Comparison of ENCODE assay signal across 8 cellular contexts in the genomic region with DNA sequence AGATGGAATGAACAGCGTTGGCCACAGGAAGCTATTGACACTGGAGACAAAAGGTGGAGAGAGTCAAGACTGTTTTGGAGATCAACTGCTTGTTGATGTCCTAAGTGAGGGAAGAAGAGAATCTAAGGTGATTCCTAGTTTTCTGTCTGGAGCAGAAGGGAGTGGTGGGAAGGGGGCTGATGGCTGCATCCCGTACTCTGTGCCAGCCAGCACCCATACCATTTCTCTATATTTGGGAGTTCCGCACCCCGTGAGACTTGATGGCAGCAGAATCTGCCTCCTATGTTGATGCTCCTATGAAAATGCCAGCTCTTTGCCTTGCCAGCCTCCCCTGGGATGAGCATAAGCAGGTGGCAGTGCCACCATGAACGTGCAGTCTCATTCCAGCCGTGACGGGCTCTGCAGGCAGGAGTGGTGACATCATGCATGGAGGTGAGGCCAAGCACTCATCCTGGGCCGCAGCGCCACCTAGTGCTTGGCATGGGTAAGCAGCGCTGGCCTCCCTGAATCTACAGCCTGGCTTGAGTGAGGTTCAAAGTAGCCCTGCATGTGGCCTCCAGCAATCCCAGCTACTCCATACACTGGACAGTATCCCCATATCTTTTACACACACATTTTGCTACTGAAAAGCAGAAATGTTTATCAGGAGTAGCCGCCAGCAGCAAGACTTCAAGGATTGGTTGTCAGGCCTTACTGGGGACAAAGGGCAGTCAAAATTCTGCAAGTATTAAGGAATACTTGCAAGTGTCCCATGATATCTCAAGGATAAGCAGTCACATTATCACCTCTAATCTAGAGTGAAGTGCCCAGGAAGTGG. TPM values are rescaled to one million over a fixed set of nuclear protein-coding genes. Genes with fewer than 3 reads are reported as not detected.
A peak's percentile ranks its signal among the peaks of the same experiment; 100 is the strongest.
DNase-seq lines count a peak whose midpoint lies in the region; ATAC-seq, FAIRE-seq and TF ChIP-seq lines count a peak whose summit lies in the region.

No MANE protein-coding gene starts in this region.

- intact Hi-C loops in right cardiac atrium (cut with DNase I) = loop anchor here in 1 of 4 donors (5.0 kb wide), 1 partner anchor 139 kb away; no protein-coding TSS in a partner anchor

- H3K9me3 ChIP-seq in right cardiac atrium (ENCODE audit: control insufficient read depth, low read length) = no peaks in the 10 kb centered on the region

- H3K27me3 ChIP-seq in right cardiac atrium (ENCODE audit: control insufficient read depth, insufficient read depth) = no peaks in the 10 kb centered on the region

- FAIRE-seq in GM12892 (lab: Jason Lieb, UNC) = peak; percentile 83

- TF ChIP-seq POLR2A in GM12892 (IDR thresholded peaks at IDR 0.05; ENCODE audit: low read depth, low read length) = no peak

- no peaks in the 10 kb centered on the region for H3K9me3 Mint-ChIP-seq in T-helper 1 cell treated with Interleukin-12 subunit alpha and Interleukin-12 subunit beta and Interleukin-4 antibody, amounts not matched to agents 30 μg/mL and 1 μg/mL, for 36 hours

- TF ChIP-seq CTCF in retinal pigment epithelial cell (conservative IDR thresholded peaks at IDR 0.05; ENCODE audit: low read depth, low read length) = peak; percentile 99

- ATAC-seq in HG02840 (IDR thresholded peaks at IDR 0.05; ENCODE audit: low FRiP score, unreplicated experiment) (peak; percentile 81), right cardiac atrium (peak; percentile 85 to 91)

- H3K4me1 Mint-ChIP-seq in T-helper 1 cell treated with Interleukin-12 subunit alpha and Interleukin-12 subunit beta and Interleukin-4 antibody, amounts not matched to agents 30 μg/mL and 1 μg/mL, for 36 hours (ENCODE audit: low read depth) = peaks cover 19% of the 10 kb centered on the region

- no peak overlapping the region for H3K4me3 Mint-ChIP-seq in T-helper 1 cell treated with Interleukin-12 subunit alpha and Interleukin-12 subunit beta and Interleukin-4 antibody, amounts not matched to agents 30 μg/mL and 1 μg/mL, for 36 hours

- peak overlapping the region; percentile 68 for H3K27ac ChIP-seq in right cardiac atrium (ENCODE audit: low read length)

- H3K27me3 Mint-ChIP-seq in T-helper 1 cell treated with Interleukin-12 subunit alpha and Interleukin-12 subunit beta and Interleukin-4 antibody, amounts not matched to agents 30 μg/mL and 1 μg/mL, for 36 hours (ENCODE audit: low read depth) = peaks cover 3% of the 10 kb centered on the region

- DNase-seq in GM12892 (ENCODE audit: insufficient read length) = peak; percentile 63
- DNase-seq in NCI-H146 (lab: John Stamatoyannopoulos, UW) = peak; percentile 82
- DNase-seq in amniotic epithelial cell (ENCODE audit: low read depth) = peak; percentile 72
- peak; percentile 83 to 93 (median 93) for DNase-seq in right cardiac atrium
- DNase-seq in retinal pigment epithelial cell (ENCODE audit: low read depth) = peak; percentile 35
- DNase-seq in GF-D8 (lab: John Stamatoyannopoulos, UW) = no peak

- H3K27ac Mint-ChIP-seq in T-helper 1 cell treated with Interleukin-12 subunit alpha and Interleukin-12 subunit beta and Interleukin-4 antibody, amounts not matched to agents 30 μg/mL and 1 μg/mL, for 36 hours = peak overlapping the region; percentile 28

- H3K36me3 Mint-ChIP-seq in T-helper 1 cell treated with Interleukin-12 subunit alpha and Interleukin-12 subunit beta and Interleukin-4 antibody, amounts not matched to agents 30 μg/mL and 1 μg/mL, for 36 hours (ENCODE audit: low read depth) = no peaks in the 10 kb centered on the region

- H3K4me1 ChIP-seq in right cardiac atrium (ENCODE audit: control insufficient read depth, insufficient read depth, low read length) = peaks cover 12% of the 10 kb centered on the region

- 39% methylated on average over 11 of the region's 11 CpGs for WGBS in right cardiac atrium

- H3K4me3 ChIP-seq in right cardiac atrium (ENCODE audit: low read length) = no peak overlapping the region
- no peak overlapping the region for H3K4me3 ChIP-seq in retinal pigment epithelial cell (ENCODE audit: low read length)

RNA-seq across cellular contexts. Expression of a gene that starts 43.0 kb away (rescaled TPM):
- 0.45 TPM for polyA plus RNA-seq in GM12892 (2012; ENCODE audit: missing spikeins)
- 10 to 100 TPM; 60.7 to 81.1 (median 63.9) TPM for total RNA-seq in right cardiac atrium
- 29.1 TPM for polyA plus RNA-seq in right cardiac atrium
